Comparison of ENCODE assay signal across 16 cellular contexts in genomic region chr10:123771877-123772644, GRCh38.
A peak's percentile ranks its signal among the peaks of the same experiment; 100 is the strongest.
DNase-seq lines count a peak whose midpoint lies in the region; ATAC-seq, FAIRE-seq and TF ChIP-seq lines count a peak whose summit lies in the region.
"Had no signal": no experiment of that assay in that cellular context is flagged by ENCODE, and none has a peak within 500 bp of the region (broad histone marks: within the 10 kb centered on the region; RNA-seq: fewer than 3 reads in every experiment).

No MANE protein-coding gene starts in this region.

- H3K79me2 ChIP-seq in HepG2 (ENCODE audit: insufficient read depth, low read length) (no peaks in the 10 kb centered on the region), hepatocyte (no peaks in the 10 kb centered on the region)

- H2AFZ ChIP-seq in HepG2 (ENCODE audit: low read length) (no peak overlapping the region), hepatocyte (no peak overlapping the region)

- intact Hi-C loops in HepG2 (cut with micrococcal nuclease; ENCODE audit: unreplicated experiment) (no loop called here), right lobe of liver (cut with DNase I) (no loop called here)

- TF ChIP-seq POLR2A in HepG2 (IDR thresholded peaks at IDR 0.05; ENCODE audit: insufficient read depth in 1 of 2, low read depth in 2 of 2, low read length in 2 of 2) (no peak), right lobe of liver (IDR thresholded peaks at IDR 0.05) (no peak)

- DNase-seq in HepG2 (ENCODE audit: low spot score) (no peak), right lobe of liver (no peak), cerebellar cortex (ENCODE audit: low spot score) (no peak), hepatocyte (ENCODE audit: low spot score) (no peak)
- DNase-seq in activated CD4-positive, alpha-beta memory T cell treated with anti-CD3 and anti-CD28 coated beads, Interleukin-2, amount 10 ng/mL, durations not matched to agents 7 days and 5 days, result no peak
- DNase-seq in effector memory CD8-positive, alpha-beta T cell, result peak; percentile 3 to 27 (median 8)
- peak; percentile 2 to 13 for DNase-seq in stimulated activated naive CD8-positive, alpha-beta T cell treated with anti-CD3 and anti-CD28 coated beads, Interleukin-15, amount 100 ng/mL, for 72 hours
- DNase-seq: ACHN, KG1, NCI-H1048, NCI-H1694 treated with DMSO at 0.1 percent for 48 hours had no signal

- H3K4me1 Mint-ChIP-seq in activated CD4-positive, alpha-beta memory T cell treated with anti-CD3 and anti-CD28 coated beads, Interleukin-2, amount 10 ng/mL, durations not matched to agents 7 days and 5 days, result no peaks in the 10 kb centered on the region
- peaks cover 6 to 14% of the 10 kb centered on the region in 2 donors for H3K4me1 Mint-ChIP-seq in effector memory CD8-positive, alpha-beta T cell (ENCODE audit: low read depth in 2 of 2)
- H3K4me1 Mint-ChIP-seq in stimulated activated naive CD8-positive, alpha-beta T cell treated with anti-CD3 and anti-CD28 coated beads, Interleukin-15, amount 100 ng/mL, for 72 hours, result peaks cover 8% of the 10 kb centered on the region
- H3K4me1 Mint-ChIP-seq: B cell; CD4-positive, alpha-beta memory T cell had no signal

- TF ChIP-seq CTCF in HepG2 (CRISPR knock-in tag; IDR thresholded peaks at IDR 0.05) (no peak), right lobe of liver (IDR thresholded peaks at IDR 0.05) (no peak), hepatocyte (IDR thresholded peaks at IDR 0.05; ENCODE audit: poor library complexity) (no peak)

- H3K4me3 Mint-ChIP-seq in activated CD4-positive, alpha-beta memory T cell treated with anti-CD3 and anti-CD28 coated beads, Interleukin-2, amount 10 ng/mL, durations not matched to agents 7 days and 5 days, result peak overlapping the region; percentile 32
- H3K4me3 Mint-ChIP-seq in effector memory CD8-positive, alpha-beta T cell, result peak overlapping the region in 1 of 2 donors; percentile 69
- peak overlapping the region in 1 of 2 donors; percentile 13 for H3K4me3 Mint-ChIP-seq in stimulated activated naive CD8-positive, alpha-beta T cell treated with anti-CD3 and anti-CD28 coated beads, Interleukin-15, amount 100 ng/mL, for 72 hours
- H3K4me3 Mint-ChIP-seq: B cell; CD4-positive, alpha-beta memory T cell had no signal

- no peaks in the 10 kb centered on the region for H3K9me3 ChIP-seq in HepG2 (ENCODE audit: low read length)
- no peaks in the 10 kb centered on the region for H3K9me3 ChIP-seq in right lobe of liver
- no peaks in the 10 kb centered on the region for H3K9me3 ChIP-seq in hepatocyte (ENCODE audit: low read depth)

- POLR2A ChIA-PET in HepG2 (lab: Yijun Ruan, JAX), result no interaction called here
- POLR2A ChIA-PET in activated CD4-positive, alpha-beta memory T cell treated with anti-CD3 and anti-CD28 coated beads, Interleukin-2, amount 10 ng/mL, durations not matched to agents 7 days and 5 days (lab: Charles Lee), result no interaction called here

- peaks cover 19% of the 10 kb centered on the region for H3K9me3 Mint-ChIP-seq in activated CD4-positive, alpha-beta memory T cell treated with anti-CD3 and anti-CD28 coated beads, Interleukin-2, amount 10 ng/mL, durations not matched to agents 7 days and 5 days
- H3K9me3 Mint-ChIP-seq in effector memory CD8-positive, alpha-beta T cell, result peaks cover 9 to 19% of the 10 kb centered on the region in 2 donors
- H3K9me3 Mint-ChIP-seq in stimulated activated naive CD8-positive, alpha-beta T cell treated with anti-CD3 and anti-CD28 coated beads, Interleukin-15, amount 100 ng/mL, for 72 hours, result peaks cover 6 to 32% of the 10 kb centered on the region in 2 donors

- H3K27me3 ChIP-seq in HepG2 (ENCODE audit: control insufficient read depth in 1 of 2, insufficient read depth in 2 of 2, low read length in 2 of 2), result no peaks in the 10 kb centered on the region; a peak in 1 of 5 replicates
- H3K27me3 ChIP-seq in right lobe of liver, result no peaks in the 10 kb centered on the region
- no peaks in the 10 kb centered on the region for H3K27me3 ChIP-seq in hepatocyte

- no peak for TF ChIP-seq RAD21 in HepG2 (CRISPR knock-in tag; IDR thresholded peaks at IDR 0.05)

- H3K4me1 ChIP-seq in HepG2 (ENCODE audit: insufficient read depth, low read length), result no peaks in the 10 kb centered on the region
- no peaks in the 10 kb centered on the region for H3K4me1 ChIP-seq in right lobe of liver
- H3K4me1 ChIP-seq in hepatocyte (ENCODE audit: insufficient read depth), result no peaks in the 10 kb centered on the region

- 0% methylated on average over 4 of the region's 4 CpGs for WGBS in HepG2 (ENCODE audit: low lambda C conversion rate)
- 62% methylated on average over 4 of the region's 4 CpGs for WGBS in right lobe of liver (ENCODE audit: insufficient coverage, low coverage, low lambda C conversion rate, missing lambda C conversion rate)
- WGBS in hepatocyte (ENCODE audit: low lambda C conversion rate, missing lambda C conversion rate), result 94% methylated on average over 4 of the region's 4 CpGs

- CTCF ChIA-PET in HepG2 (lab: Yijun Ruan, JAX; ENCODE audit: low intra/inter-chr PET ratio, low total read pairs), result no interaction called here
- CTCF ChIA-PET in activated CD4-positive, alpha-beta memory T cell treated with anti-CD3 and anti-CD28 coated beads, Interleukin-2, amount 10 ng/mL, durations not matched to agents 7 days and 5 days (lab: Charles Lee), result no interaction called here

- H3K9ac ChIP-seq in HepG2 (ENCODE audit: insufficient read depth, low read depth, low read length), result no peak overlapping the region

- ATAC-seq in HepG2 (no peak), right lobe of liver (no peak), GM19467 (IDR thresholded peaks at IDR 0.05; ENCODE audit: unreplicated experiment) (no peak)
- ATAC-seq in effector memory CD8-positive, alpha-beta T cell (replicated peaks), result peak; percentile 56
- peak; percentile 63 for ATAC-seq in stimulated activated naive CD8-positive, alpha-beta T cell treated with anti-CD3 and anti-CD28 coated beads, Interleukin-15, amount 100 ng/mL, for 72 hours

- no peaks in the 10 kb centered on the region for H3K9me2 ChIP-seq in hepatocyte (replicated peaks; ENCODE audit: insufficient read depth)

- no TSS peak for BruUV-seq in HepG2 (replicated peaks; lab: Mats Ljungman, UMichigan)

- no peak overlapping the region for H3K4me3 ChIP-seq in HepG2 (replicated peaks in 1 of 3; ENCODE audit: insufficient read depth in 1 of 3, low read depth in 2 of 3, low read length in 3 of 3)
- no peak overlapping the region for H3K4me3 ChIP-seq in right lobe of liver
- H3K4me3 ChIP-seq in hepatocyte, result no peak overlapping the region

- H3K27ac Mint-ChIP-seq in activated CD4-positive, alpha-beta memory T cell treated with anti-CD3 and anti-CD28 coated beads, Interleukin-2, amount 10 ng/mL, durations not matched to agents 7 days and 5 days, result peak overlapping the region; percentile 45
- peak overlapping the region; percentile 95 for H3K27ac Mint-ChIP-seq in effector memory CD8-positive, alpha-beta T cell
- H3K27ac Mint-ChIP-seq in stimulated activated naive CD8-positive, alpha-beta T cell treated with anti-CD3 and anti-CD28 coated beads, Interleukin-15, amount 100 ng/mL, for 72 hours, result peak overlapping the region in 1 of 2 donors; percentile 99
- H3K27ac Mint-ChIP-seq: B cell had no signal

- no peak for FAIRE-seq in HepG2 (lab: Jason Lieb, UNC)
- FAIRE-seq: H54 had no signal

- in situ Hi-C loops in HepG2 (cut with HindIII; ENCODE audit: extremely low pct_ligation_motif_present, low pct_unique_long_range_greater_than_20kb), result no loop called here

- H3K36me3 Mint-ChIP-seq in activated CD4-positive, alpha-beta memory T cell treated with anti-CD3 and anti-CD28 coated beads, Interleukin-2, amount 10 ng/mL, durations not matched to agents 7 days and 5 days (ENCODE audit: low read depth), result peaks cover 7% of the 10 kb centered on the region
- peaks cover 16% of the 10 kb centered on the region for H3K36me3 Mint-ChIP-seq in effector memory CD8-positive, alpha-beta T cell (ENCODE audit: insufficient read depth)

- H3K36me3 ChIP-seq in HepG2 (replicated peaks in 1 of 2; ENCODE audit: control insufficient read depth in 1 of 2, insufficient read depth in 2 of 2, low read length in 2 of 2) (no peaks in the 10 kb centered on the region), right lobe of liver (no peaks in the 10 kb centered on the region), hepatocyte (replicated peaks; ENCODE audit: insufficient read depth, low read depth) (no peaks in the 10 kb centered on the region)

- H3K27me3 Mint-ChIP-seq in activated CD4-positive, alpha-beta memory T cell treated with anti-CD3 and anti-CD28 coated beads, Interleukin-2, amount 10 ng/mL, durations not matched to agents 7 days and 5 days, result peaks cover 4% of the 10 kb centered on the region
- peaks cover 3 to 5% of the 10 kb centered on the region in 2 donors for H3K27me3 Mint-ChIP-seq in effector memory CD8-positive, alpha-beta T cell
- peaks cover 34% of the 10 kb centered on the region for H3K27me3 Mint-ChIP-seq in stimulated activated naive CD8-positive, alpha-beta T cell treated with anti-CD3 and anti-CD28 coated beads, Interleukin-15, amount 100 ng/mL, for 72 hours
- H3K27me3 Mint-ChIP-seq: CD4-positive, alpha-beta memory T cell had no signal

- H4K20me1 ChIP-seq in HepG2 (ENCODE audit: insufficient read depth, low read length) (no peaks in the 10 kb centered on the region), hepatocyte (ENCODE audit: insufficient read depth, poor library complexity, severe bottlenecking) (no peaks in the 10 kb centered on the region)

- H3K27ac ChIP-seq in HepG2 (ENCODE audit: extremely low read length, insufficient read depth, low read length) (no peak overlapping the region), right lobe of liver (no peak overlapping the region), hepatocyte (no peak overlapping the region)
- H3K27ac ChIP-seq: HL-60 had no signal

- TF ChIP-seq EP300 in HepG2 (IDR thresholded peaks at IDR 0.05; ENCODE audit: low read depth in 2 of 2, low read length in 2 of 2) (no peak), HepG2 (CRISPR knock-in tag; IDR thresholded peaks at IDR 0.05; ENCODE audit: borderline replicate concordance) (no peak)

- H3K4me2 ChIP-seq in HepG2 (ENCODE audit: low read depth, low read length), result no peak overlapping the region
- H3K4me2 ChIP-seq in hepatocyte, result no peak overlapping the region

TF ChIP-seq in HepG2, 621 proteins besides CTCF, POLR2A, EP300 and RAD21:
- TF ChIP-seq HOXD1 (CRISPR knock-in tag; IDR thresholded peaks at IDR 0.05), result no peak
- TF ChIP-seq ZKSCAN5 (CRISPR knock-in tag; IDR thresholded peaks at IDR 0.05), result 0 out of 2 replicates have a peak, but pooled peaks have one; percentile 38
- TF ChIP-seq FOSL2 (CRISPR knock-in tag; IDR thresholded peaks at IDR 0.05), result no peak
- TF ChIP-seq CREB1 (IDR thresholded peaks at IDR 0.05), result 0 out of 2 replicates have a peak, but pooled peaks have one; percentile 36
- no peak for TF ChIP-seq CREB1 (CRISPR knock-in tag; IDR thresholded peaks at IDR 0.05)

Comparison
In these comparisons a context has a peak if more than half of its experiments do, and no peak if none do; other contexts are left out.
1. ATAC-seq: peak in effector memory CD8-positive, alpha-beta T cell (single experiment) and stimulated activated naive CD8-positive, alpha-beta T cell treated with anti-CD3 and anti-CD28 coated beads, Interleukin-15, amount 100 ng/mL, for 72 hours (single experiment); none in HepG2 (single experiment), right lobe of liver (0 of 4) and GM19467 (single experiment).
2. DNase-seq: peak in effector memory CD8-positive, alpha-beta T cell (3 of 3) and stimulated activated naive CD8-positive, alpha-beta T cell treated with anti-CD3 and anti-CD28 coated beads, Interleukin-15, amount 100 ng/mL, for 72 hours (2 of 2); none in HepG2 (single experiment), right lobe of liver (0 of 3), activated CD4-positive, alpha-beta memory T cell treated with anti-CD3 and anti-CD28 coated beads, Interleukin-2, amount 10 ng/mL, durations not matched to agents 7 days and 5 days (single experiment), cerebellar cortex (single experiment) and hepatocyte (single experiment).